Comparison of ENCODE assay signal across 34 cellular contexts in the genomic region with DNA sequence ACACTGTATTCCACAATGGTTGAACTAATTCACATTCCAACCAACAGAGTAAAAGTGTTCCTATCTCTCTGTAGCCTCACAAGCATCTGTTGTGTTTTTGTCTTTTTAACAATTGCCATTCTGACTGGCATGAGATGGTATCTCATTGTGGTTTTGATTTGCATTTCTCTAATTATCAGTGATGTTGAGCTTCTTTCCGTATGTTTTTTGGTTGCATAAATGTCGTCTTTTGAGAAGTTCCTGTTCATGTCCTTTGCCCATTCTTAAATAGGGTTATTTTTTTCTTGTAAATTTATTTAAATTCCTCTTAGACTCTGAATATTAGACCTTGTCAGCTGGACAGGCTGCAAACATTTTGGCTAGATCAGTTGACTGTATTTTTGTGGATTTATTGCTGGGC.
"Had no signal": no experiment of that assay in that cellular context is flagged by ENCODE, and none has a peak within 500 bp of the region (broad histone marks: within the 10 kb centered on the region; RNA-seq: fewer than 3 reads in every experiment).

No MANE protein-coding gene starts in this region.

- H3K27me3 ChIP-seq: MG63 had no signal

- H3K27ac ChIP-seq: KMS-11 had no signal

- H3K36me3 ChIP-seq: MG63 had no signal

- H3K4me3 ChIP-seq: MG63 had no signal

- H3K9ac ChIP-seq: KMS-11 had no signal

- H3K4me2 ChIP-seq: KMS-11 had no signal

- H3K9me3 ChIP-seq: MG63 had no signal

- DNase-seq: Karpas-422, Kasumi-1, MG63, MM.1S, MV-4-11, NCI-H1048, NCI-H1092, NCI-H1092 treated with DMSO at 0.1 percent for 48 hours, NCI-H1105, NCI-H1105 treated with DMSO at 0.1 percent for 48 hours, NCI-H1417, NCI-H1417 treated with DMSO at 0.1 percent for 48 hours, NCI-H1436, NCI-H1436 treated with DMSO at 0.1 percent for 48 hours, NCI-H146, NCI-H1694, NCI-H1694 treated with DMSO at 0.1 percent for 48 hours, NCI-H187, NCI-H187 treated with DMSO at 0.1 percent for 48 hours, NCI-H1930, NCI-H2029, NCI-H2029 treated with DMSO at 0.1 percent for 48 hours, NCI-H2081, NCI-H2081 treated with DMSO at 0.1 percent for 48 hours, NCI-H2107, NCI-H2171, NCI-H2171 treated with DMSO at 0.1 percent for 48 hours, NCI-H2227 treated with DMSO at 0.1 percent for 48 hours, NCI-H226, NCI-H345, NCI-H446, NCI-H446 treated with DMSO at 0.1 percent for 48 hours, NCI-H510A had no signal
